In genomic region chr17:3892095-3892998, GRCh38 we compare ENCODE assay signal across 8 cellular contexts. TPM values are rescaled to one million over a fixed set of nuclear protein-coding genes. Genes with fewer than 3 reads are reported as not detected.
DNase-seq lines count a peak whose midpoint lies in the region; ATAC-seq and TF ChIP-seq lines count a peak whose summit lies in the region.

No MANE protein-coding gene starts in this region.

- CTCF ChIA-PET in PC-9 (lab: Charles Lee), result interaction anchor here (0.6 to 0.7 kb wide), 6 partner anchors 27 to 552 kb away, joined by 3 to 4 read pairs (median 3); no protein-coding TSS in a partner anchor

- no peaks in the 10 kb centered on the region for H3K27me3 Mint-ChIP-seq in natural killer cell (ENCODE audit: low read depth in 2 of 2)

- no peaks in the 10 kb centered on the region for H3K9me3 ChIP-seq in PC-9 (ENCODE audit: insufficient read depth, low read depth)
- no peaks in the 10 kb centered on the region for H3K9me3 ChIP-seq in fibroblast of lung (ENCODE audit: control insufficient read depth, insufficient read depth, low read depth, low read length)

- no peaks in the 10 kb centered on the region for H3K9me2 ChIP-seq in PC-9 (ENCODE audit: insufficient read depth)

- H3K4me1 Mint-ChIP-seq in natural killer cell, result peaks cover 18 to 36% of the 10 kb centered on the region in 2 donors

- no peak overlapping the region for H3K27ac ChIP-seq in PC-9
- H3K27ac ChIP-seq in fibroblast of lung (ENCODE audit: insufficient read depth, low read length), result no peak overlapping the region

- H3K27me3 ChIP-seq in PC-9 (ENCODE audit: insufficient read depth, low read depth), result no peaks in the 10 kb centered on the region
- no peaks in the 10 kb centered on the region for H3K27me3 ChIP-seq in fibroblast of lung (ENCODE audit: control insufficient read depth, insufficient read depth, low read length)

- ATAC-seq in HG03045 (IDR thresholded peaks at IDR 0.05; ENCODE audit: unreplicated experiment) (peak; percentile 9), natural killer cell (peak; percentile 60 to 84 (median 66))

- DNase-seq in NCI-H1436 (lab: John Stamatoyannopoulos, UW), result peak; percentile 44
- no peak for DNase-seq in NCI-H1436 treated with DMSO at 0.1 percent for 48 hours (lab: John Stamatoyannopoulos, UW)
- peak; percentile 71 to 86 for DNase-seq in PC-9
- peak; percentile 76 for DNase-seq in activated T-helper 1 cell treated with Interleukin-2 at 50 U/mL for 16 hours (ENCODE audit: low read depth)
- peak; percentile 58 to 70 for DNase-seq in fibroblast of lung (ENCODE audit: low read depth in 2 of 2)
- peak; percentile 66 for DNase-seq in natural killer cell
- DNase-seq in stimulated activated naive CD4-positive, alpha-beta T cell treated with Interleukin-2 at 50 U/mL for 16 hours (lab: John Stamatoyannopoulos, UW), result peak; percentile 64

- BruUV-seq in PC-9 (replicated peaks; lab: Mats Ljungman, UMichigan), result no TSS peak

- no peaks in the 10 kb centered on the region for H3K36me3 ChIP-seq in PC-9 (ENCODE audit: low read depth)
- H3K36me3 ChIP-seq in fibroblast of lung (ENCODE audit: control insufficient read depth, insufficient read depth, low read length), result no peaks in the 10 kb centered on the region

- H3K4me3 ChIP-seq in PC-9 (peak overlapping the region; percentile 94), fibroblast of lung (replicated peaks in 1 of 4; ENCODE audit: control extremely low read depth in 1 of 4, insufficient read depth in 1 of 4, low read depth in 3 of 4, low read length in 4 of 4) (peak overlapping the region; percentile 42 to 56 (median 47))

- peak overlapping the region; percentile 67 for H3K4me3 Mint-ChIP-seq in natural killer cell

- H3K4me2 ChIP-seq in PC-9, result peak overlapping the region; percentile 92
- peak overlapping the region; percentile 94 for H3K4me2 ChIP-seq in fibroblast of lung (ENCODE audit: extremely low read depth, insufficient read depth, low read length)

- H3K79me2 ChIP-seq in PC-9 (ENCODE audit: low read depth), result peaks cover 12% of the 10 kb centered on the region
- no peaks in the 10 kb centered on the region for H3K79me2 ChIP-seq in fibroblast of lung (ENCODE audit: control insufficient read depth, insufficient read depth, low read length)

- peak overlapping the region; percentile 84 for H2AFZ ChIP-seq in PC-9
- H2AFZ ChIP-seq in fibroblast of lung (ENCODE audit: low read length), result peak overlapping the region; percentile 60

- H4K20me1 ChIP-seq in PC-9 (ENCODE audit: insufficient read depth) (no peaks in the 10 kb centered on the region), fibroblast of lung (ENCODE audit: control insufficient read depth, extremely low read depth, insufficient read depth, low read length) (no peaks in the 10 kb centered on the region)

- peaks cover 73% of the 10 kb centered on the region for H3K4me1 ChIP-seq in PC-9 (replicated peaks; ENCODE audit: insufficient read depth)
- H3K4me1 ChIP-seq in fibroblast of lung (ENCODE audit: control insufficient read depth, extremely low read depth, insufficient read depth, low read length), result peaks cover 5% of the 10 kb centered on the region

- intact Hi-C loops in PC-9 (cut with micrococcal nuclease; ENCODE audit: unreplicated experiment), result loop anchor here (5.0 to 10.0 kb wide), 4 partner anchors 45 to 848 kb away; partner anchors contain the start of gene NCBP3
- intact Hi-C loops in natural killer cell (cut with micrococcal nuclease), result loop anchor here (5.0 kb wide), 1 partner anchor 70 kb away; the partner anchor contains the start of gene ATP2A3

- TF ChIP-seq CTCF in PC-9 (conservative IDR thresholded peaks at IDR 0.05) (no peak), fibroblast of lung (conservative IDR thresholded peaks at IDR 0.05 in 1 of 2, IDR thresholded peaks at IDR 0.05 in 1 of 2; ENCODE audit: low read depth in 1 of 2, low read length in 2 of 2) (no peak), natural killer cell (IDR thresholded peaks at IDR 0.05) (no peak)

- no peaks in the 10 kb centered on the region for H3K9me3 Mint-ChIP-seq in natural killer cell

- H3F3A ChIP-seq in PC-9 (ENCODE audit: insufficient read depth, low read depth), result peaks cover 56% of the 10 kb centered on the region

- H3K27ac Mint-ChIP-seq in natural killer cell, result peak overlapping the region; percentile 32 to 77

- H3K9ac ChIP-seq in fibroblast of lung (ENCODE audit: insufficient read depth, low read length), result peak overlapping the region; percentile 50

- H3K36me3 Mint-ChIP-seq in natural killer cell, result no peaks in the 10 kb centered on the region

- POLR2A ChIA-PET in PC-9 (lab: Charles Lee; ENCODE audit: unreplicated experiment), result interaction anchor here (0.6 to 0.7 kb wide), 4 partner anchors 24 to 903 kb away, joined by 3 to 9 read pairs (median 6); partner anchors contain the start of genes P2RX1 and PSMB6

RNA-seq across cellular contexts. Expression of gene CAMKK1, which starts 0.5 kb away (rescaled TPM):
- total RNA-seq in PC-9 (2021) (16.3 and 19.5 TPM in 2 replicates), fibroblast of lung (1.8 and 2.5 TPM in 2 replicates), natural killer cell (1 to 10 TPM; 3.2 to 4.3 (median 3.9) TPM)
- polyA plus RNA-seq in fibroblast of lung, result 0.41 and 1.3 TPM in 2 replicates
- 0.30 and 1.2 TPM in 2 replicates for polyA plus RNA-seq in fibroblast of lung (2012)
- polyA minus RNA-seq in fibroblast of lung (ENCODE audit: low replicate concordance), result 0.94 and 1.6 TPM in 2 replicates

RNA-seq across cellular contexts. Expression of gene P2RX1, which starts 23.9 kb away (rescaled TPM):
- total RNA-seq in PC-9 (2021) (not detected in 2 replicates), fibroblast of lung (under 0.01 TPM in 2 replicates), natural killer cell (10 to 100 TPM in 2 of 3 donors, 1 to 10 TPM in 1; 2.3 to 15.3 (median 13.4) TPM)
- polyA plus RNA-seq in fibroblast of lung, result 0.02 TPM in 1 of 2 replicates, not detected in the other
- 0.03 TPM in 1 of 2 replicates, not detected in the other for polyA plus RNA-seq in fibroblast of lung (2012)
- not detected in 2 replicates for polyA minus RNA-seq in fibroblast of lung (ENCODE audit: low replicate concordance)

RNA-seq across cellular contexts. Expression of gene NCBP3, which starts 46.3 kb away (rescaled TPM):
- total RNA-seq in PC-9 (2021) (48.2 and 58.5 TPM in 2 replicates), fibroblast of lung (20.3 and 23.3 TPM in 2 replicates), natural killer cell (10 to 100 TPM; 55.9 to 60.7 (median 58.1) TPM)
- polyA plus RNA-seq in fibroblast of lung, result 20.4 and 20.6 TPM in 2 replicates
- polyA plus RNA-seq in fibroblast of lung (2012), result 16.9 and 22.8 TPM in 2 replicates
- 3.6 and 3.9 TPM in 2 replicates for polyA minus RNA-seq in fibroblast of lung (ENCODE audit: low replicate concordance)
